Comparison of ENCODE assay signal across 14 cellular contexts in the genomic region with DNA sequence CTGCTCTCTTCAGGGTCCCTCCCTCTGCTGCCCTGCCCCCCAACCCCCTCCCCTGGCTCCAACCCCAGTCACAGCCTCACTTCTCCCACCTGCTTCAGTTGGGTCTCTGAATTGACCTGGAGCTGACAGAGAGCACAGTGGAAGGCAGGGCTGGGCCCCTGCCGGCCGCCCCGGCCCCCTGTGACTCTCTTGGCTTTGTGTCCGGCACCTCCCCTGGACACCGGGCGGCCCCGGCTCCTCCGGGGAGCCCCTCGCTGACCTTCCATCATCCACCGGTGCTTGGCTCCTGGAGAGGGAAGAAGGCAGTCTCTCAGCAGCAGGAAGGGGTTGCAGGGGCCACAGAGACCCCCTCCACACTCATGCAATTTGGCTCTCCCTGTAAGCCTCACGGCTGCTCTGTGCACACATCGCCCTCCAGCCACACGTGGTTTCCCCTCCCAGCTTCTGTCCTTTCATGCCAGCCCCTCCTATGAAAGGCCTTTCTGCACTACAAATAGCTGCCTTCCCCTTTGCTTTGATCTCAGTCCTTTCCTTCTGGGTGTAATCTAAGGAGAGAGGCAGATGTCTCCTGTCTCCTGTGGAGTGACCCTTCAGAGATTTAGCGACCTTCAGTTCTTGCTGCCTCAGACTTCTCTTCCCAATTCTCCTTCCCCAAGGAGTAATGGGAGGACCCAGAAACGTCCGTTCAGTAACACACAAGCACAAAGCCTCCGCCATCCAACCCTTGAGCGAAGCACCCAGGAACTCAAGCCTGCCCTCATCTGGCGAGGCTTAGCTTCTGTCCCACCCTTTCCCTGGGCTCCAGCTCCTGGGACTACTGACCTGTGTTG. TPM values are rescaled to one million over a fixed set of nuclear protein-coding genes. Genes with fewer than 3 reads are reported as not detected.
DNase-seq lines count a peak whose midpoint lies in the region; ATAC-seq, FAIRE-seq and TF ChIP-seq lines count a peak whose summit lies in the region.
"Had no signal": no experiment of that assay in that cellular context is flagged by ENCODE, and none has a peak within 500 bp of the region (broad histone marks: within the 10 kb centered on the region; RNA-seq: fewer than 3 reads in every experiment).

No MANE protein-coding gene starts in this region.

- intact Hi-C loops in Panc1 (cut with micrococcal nuclease; ENCODE audit: unreplicated experiment), result loop anchor here (5.0 kb wide), 1 partner anchor 74 kb away; no protein-coding TSS in a partner anchor

- H3K9me3 ChIP-seq in Panc1 (ENCODE audit: control insufficient read depth, insufficient read depth, low read depth, low read length), result no peaks in the 10 kb centered on the region
- H3K9me3 ChIP-seq: uterus had no signal

- H3K4me1 ChIP-seq in Panc1 (ENCODE audit: control insufficient read depth, insufficient read depth, low read length), result peaks cover 5% of the 10 kb centered on the region; the same call in 1 of the 2 replicates
- H3K4me1 ChIP-seq in foreskin keratinocyte, result peaks cover 6% of the 10 kb centered on the region
- H3K4me1 ChIP-seq: uterus had no signal

- H3K27me3 ChIP-seq in Panc1 (ENCODE audit: control insufficient read depth, insufficient read depth, low read length), result no peaks in the 10 kb centered on the region
- no peaks in the 10 kb centered on the region for H3K27me3 ChIP-seq in foreskin keratinocyte
- H3K27me3 ChIP-seq: uterus had no signal

- in situ Hi-C loops in Panc1 (cut with HindIII; ENCODE audit: low pct_unique_long_range_greater_than_20kb, low sequenced_read_pairs), result no loop called here

- H3K27ac ChIP-seq in 22Rv1, result no peak overlapping the region
- H3K27ac ChIP-seq in Panc1 (ENCODE audit: low read length), result no peak overlapping the region
- H3K27ac ChIP-seq in foreskin keratinocyte, result no peak overlapping the region
- H3K27ac ChIP-seq: uterus, VCaP had no signal

- DNase-seq in Panc1 (ENCODE audit: low read depth, low spot score) (no peak), foreskin keratinocyte (no peak), RCC 7860 (ENCODE audit: low spot score) (no peak), SKM-1 treated with dmso at 0.1 percent for 144 hours (lab: John Stamatoyannopoulos, UW; ENCODE audit: unreplicated experiment) (no peak), NCI-H187 treated with DMSO at 0.1 percent for 48 hours (lab: John Stamatoyannopoulos, UW) (no peak), NCI-H510A treated with DMSO at 0.1 percent for 48 hours (lab: John Stamatoyannopoulos, UW) (no peak)
- DNase-seq: activated naive CD4-positive, alpha-beta T cell; CD8-positive, alpha-beta T cell; NCI-H2171; uterus had no signal

- ATAC-seq in Panc1 (0 out of 2 replicates have a peak, but pooled peaks have one; percentile 38), foreskin keratinocyte (no peak)
- ATAC-seq: CD8-positive, alpha-beta T cell; esophagus mucosa had no signal

- TF ChIP-seq CTCF in 22Rv1 (IDR thresholded peaks at IDR 0.05), result peak; percentile 59
- TF ChIP-seq CTCF in GM12873 (IDR thresholded peaks at IDR 0.05; ENCODE audit: insufficient read depth, low read depth, low read length, missing control alignments), result peak; percentile 35
- peak; percentile 52; the same call in 1 of the 2 replicates for TF ChIP-seq CTCF in Panc1 (IDR thresholded peaks at IDR 0.05)
- TF ChIP-seq CTCF in foreskin keratinocyte (conservative IDR thresholded peaks at IDR 0.05), result peak; percentile 48

- FAIRE-seq in RCC 7860 (lab: Jason Lieb, UNC), result no peak

- H3K4me3 ChIP-seq in Panc1 (ENCODE audit: low read depth in 2 of 2, low read length in 2 of 2), result no peak overlapping the region
- H3K4me3 ChIP-seq: uterus had no signal

- CTCF ChIA-PET in Panc1 (lab: Charles Lee), result interaction anchor here (0.6 to 1.0 kb wide), 2 partner anchors 10 to 526 kb away, joined by 3 to 6 read pairs; no protein-coding TSS in a partner anchor

- no TSS peak for BruUV-seq in Panc1 (replicated peaks; lab: Mats Ljungman, UMichigan)

- no peaks in the 10 kb centered on the region for H3K36me3 ChIP-seq in Panc1 (ENCODE audit: control insufficient read depth, insufficient read depth, low read length)
- H3K36me3 ChIP-seq: uterus had no signal

- POLR2A ChIA-PET in Panc1 (lab: Charles Lee), result no interaction called here

RNA-seq across cellular contexts. Expression of a gene that starts 8.3 kb away (rescaled TPM):
- 22.4 TPM for total RNA-seq in Panc1 (2021; ENCODE audit: unreplicated experiment)
- 31.7 TPM for polyA plus RNA-seq in Panc1 (2012; ENCODE audit: insufficient read length)
- 17.1 TPM in 2 replicates for total RNA-seq in foreskin keratinocyte
- 18.6 and 20.0 TPM in 2 replicates for polyA plus RNA-seq in foreskin keratinocyte

RNA-seq across cellular contexts. Expression of a gene that starts 10.9 kb away (rescaled TPM):
- total RNA-seq in Panc1 (2021; ENCODE audit: unreplicated experiment) (72.0 TPM), foreskin keratinocyte (96.5 and 102 TPM in 2 replicates)
- 76.8 TPM for polyA plus RNA-seq in Panc1 (2012; ENCODE audit: insufficient read length)
- polyA plus RNA-seq in foreskin keratinocyte, result 98.8 and 101 TPM in 2 replicates

RNA-seq across cellular contexts. Expression of a gene that starts 22.2 kb away (rescaled TPM):
- total RNA-seq in Panc1 (2021; ENCODE audit: unreplicated experiment) (0.74 TPM), foreskin keratinocyte (0.18 and 0.31 TPM in 2 replicates)
- polyA plus RNA-seq in Panc1 (2012; ENCODE audit: insufficient read length), result 0.59 TPM
- polyA plus RNA-seq in foreskin keratinocyte, result 0.12 and 0.17 TPM in 2 replicates
